ENCODE assay signal across 8 cellular contexts in genomic region chr17:76053230-76054111, GRCh38. TPM values are rescaled to one million over a fixed set of nuclear protein-coding genes. Genes with fewer than 3 reads are reported as not detected.
DNase-seq lines count a peak whose midpoint lies in the region; ATAC-seq, FAIRE-seq and TF ChIP-seq lines count a peak whose summit lies in the region.
"Had no signal": no experiment of that assay in that cellular context is flagged by ENCODE, and none has a peak within 500 bp of the region (broad histone marks: within the 10 kb centered on the region; RNA-seq: fewer than 3 reads in every experiment).

No MANE protein-coding gene starts in this region.

- no peak for TF ChIP-seq CTCF in gastrocnemius medialis (IDR thresholded peaks at IDR 0.05 in 4 of 5, conservative IDR thresholded peaks at IDR 0.05 in 1 of 5)

- no peak overlapping the region for H3K4me3 Mint-ChIP-seq in activated T-helper 1 cell treated with anti-CD3 and anti-CD28 coated beads, Interleukin-12 subunit alpha, Interleukin-12 subunit beta, Interleukin-2, Interleukin-4 antibody, amounts not matched to agents 30 ng/mL and 10 ng/mL and 1 ng/mL, durations not matched to agents 14 hours and 24 hours and 36 hours

- no peak overlapping the region for H3K4me3 ChIP-seq in gastrocnemius medialis

- H3K36me3 Mint-ChIP-seq in activated T-helper 1 cell treated with anti-CD3 and anti-CD28 coated beads, Interleukin-12 subunit alpha, Interleukin-12 subunit beta, Interleukin-2, Interleukin-4 antibody, amounts not matched to agents 30 ng/mL and 10 ng/mL and 1 ng/mL, durations not matched to agents 14 hours and 24 hours and 36 hours (ENCODE audit: low read depth), result peaks cover 51% of the 10 kb centered on the region

- no peaks in the 10 kb centered on the region for H3K27me3 ChIP-seq in gastrocnemius medialis

- peaks cover 14% of the 10 kb centered on the region for H3K4me1 Mint-ChIP-seq in activated T-helper 1 cell treated with anti-CD3 and anti-CD28 coated beads, Interleukin-12 subunit alpha, Interleukin-12 subunit beta, Interleukin-2, Interleukin-4 antibody, amounts not matched to agents 30 ng/mL and 10 ng/mL and 1 ng/mL, durations not matched to agents 14 hours and 24 hours and 36 hours (ENCODE audit: low read depth)

- TF ChIP-seq POLR2A in gastrocnemius medialis (IDR thresholded peaks at IDR 0.05), result no peak

- H3K27me3 Mint-ChIP-seq in activated T-helper 1 cell treated with anti-CD3 and anti-CD28 coated beads, Interleukin-12 subunit alpha, Interleukin-12 subunit beta, Interleukin-2, Interleukin-4 antibody, amounts not matched to agents 30 ng/mL and 10 ng/mL and 1 ng/mL, durations not matched to agents 14 hours and 24 hours and 36 hours (ENCODE audit: insufficient read depth), result no peaks in the 10 kb centered on the region

- H3K9me3 ChIP-seq in gastrocnemius medialis, result no peaks in the 10 kb centered on the region

- H3K36me3 ChIP-seq in gastrocnemius medialis, result peaks cover 0 to 77% of the 10 kb centered on the region in 2 donors

- no peak for ATAC-seq in stimulated activated naive CD8-positive, alpha-beta T cell treated with anti-CD3 and anti-CD28 coated beads, Interleukin-15, Interleukin-2, amounts not matched to agents 100 U/mL and 50 U/mL, for 24 hours
- no peak for ATAC-seq in HG02973 (IDR thresholded peaks at IDR 0.05; ENCODE audit: unreplicated experiment)
- ATAC-seq in GM18868 (IDR thresholded peaks at IDR 0.05; ENCODE audit: unreplicated experiment), result no peak
- no peak for ATAC-seq in gastrocnemius medialis

- in situ Hi-C loops in gastrocnemius medialis (cut with MboI; ENCODE audit: low sequenced_read_pairs in 4 of 4), result no loop called here

- H3K27ac ChIP-seq in gastrocnemius medialis, result no peak overlapping the region

- no peaks in the 10 kb centered on the region for H3K9me3 Mint-ChIP-seq in activated T-helper 1 cell treated with anti-CD3 and anti-CD28 coated beads, Interleukin-12 subunit alpha, Interleukin-12 subunit beta, Interleukin-2, Interleukin-4 antibody, amounts not matched to agents 30 ng/mL and 10 ng/mL and 1 ng/mL, durations not matched to agents 14 hours and 24 hours and 36 hours

- no peak for FAIRE-seq in HTR-8/SVneo (lab: Jason Lieb, UNC)

- H3K27ac Mint-ChIP-seq in activated T-helper 1 cell treated with anti-CD3 and anti-CD28 coated beads, Interleukin-12 subunit alpha, Interleukin-12 subunit beta, Interleukin-2, Interleukin-4 antibody, amounts not matched to agents 30 ng/mL and 10 ng/mL and 1 ng/mL, durations not matched to agents 14 hours and 24 hours and 36 hours, result peak overlapping the region; percentile 34

- DNase-seq in HTR-8/SVneo (ENCODE audit: insufficient read length, low spot score) (peak; percentile 67), fibroblast of the conjunctiva (ENCODE audit: low read depth) (peak; percentile 61), gastrocnemius medialis (no peak)
- DNase-seq in activated T-helper 1 cell treated with anti-CD3 and anti-CD28 coated beads, Interleukin-12 subunit alpha, Interleukin-12 subunit beta, Interleukin-2, Interleukin-4 antibody, amounts not matched to agents 30 ng/mL and 10 ng/mL and 1 ng/mL, durations not matched to agents 14 hours and 24 hours and 36 hours (ENCODE audit: low spot score), result no peak
- peak; percentile 31 for DNase-seq in stimulated activated naive CD8-positive, alpha-beta T cell treated with anti-CD3 and anti-CD28 coated beads, Interleukin-15, Interleukin-2, amounts not matched to agents 100 U/mL and 50 U/mL, for 24 hours

- H3K4me1 ChIP-seq in gastrocnemius medialis, result peaks cover 0 to 5% of the 10 kb centered on the region in 2 donors

- intact Hi-C loops in activated T-helper 1 cell treated with anti-CD3 and anti-CD28 coated beads, Interleukin-12 subunit alpha, Interleukin-12 subunit beta, Interleukin-2, Interleukin-4 antibody, amounts not matched to agents 30 ng/mL and 10 ng/mL and 1 ng/mL, durations not matched to agents 14 hours and 24 hours and 36 hours (cut with micrococcal nuclease), result no loop called here
- intact Hi-C loops in gastrocnemius medialis (cut with DNase I; ENCODE audit: low total_unique reads), result no loop called here

RNA-seq across cellular contexts. Expression of gene SRP68, which starts 18.8 kb away (rescaled TPM):
- 177 and 184 TPM in 2 replicates for total RNA-seq in activated T-helper 1 cell treated with anti-CD3 and anti-CD28 coated beads, Interleukin-12 subunit alpha, Interleukin-12 subunit beta, Interleukin-2, Interleukin-4 antibody, amounts not matched to agents 30 ng/mL and 10 ng/mL and 1 ng/mL, durations not matched to agents 14 hours and 24 hours and 36 hours
- 10 to 100 TPM; 33.0 to 76.7 (median 66.7) TPM for total RNA-seq in gastrocnemius medialis

RNA-seq across cellular contexts. Expression of gene GALR2, which starts 21.1 kb away (rescaled TPM):
- total RNA-seq in activated T-helper 1 cell treated with anti-CD3 and anti-CD28 coated beads, Interleukin-12 subunit alpha, Interleukin-12 subunit beta, Interleukin-2, Interleukin-4 antibody, amounts not matched to agents 30 ng/mL and 10 ng/mL and 1 ng/mL, durations not matched to agents 14 hours and 24 hours and 36 hours, result 3.6 and 3.7 TPM in 2 replicates
- under 1 TPM in 1 of 4 donors, not detected in 3; 0.18 TPM for total RNA-seq in gastrocnemius medialis
- total RNA-seq: skeletal muscle tissue had no signal

RNA-seq across cellular contexts. Expression of gene ZACN, which starts 25.5 kb away (rescaled TPM):
- total RNA-seq in activated T-helper 1 cell treated with anti-CD3 and anti-CD28 coated beads, Interleukin-12 subunit alpha, Interleukin-12 subunit beta, Interleukin-2, Interleukin-4 antibody, amounts not matched to agents 30 ng/mL and 10 ng/mL and 1 ng/mL, durations not matched to agents 14 hours and 24 hours and 36 hours, result 2.7 and 2.9 TPM in 2 replicates
- not detected for total RNA-seq in gastrocnemius medialis
- total RNA-seq: skeletal muscle tissue had no signal

RNA-seq across cellular contexts. Expression of gene EVPL, which starts 26.4 kb away (rescaled TPM):
- 0.02 and 0.05 TPM in 2 replicates for total RNA-seq in activated T-helper 1 cell treated with anti-CD3 and anti-CD28 coated beads, Interleukin-12 subunit alpha, Interleukin-12 subunit beta, Interleukin-2, Interleukin-4 antibody, amounts not matched to agents 30 ng/mL and 10 ng/mL and 1 ng/mL, durations not matched to agents 14 hours and 24 hours and 36 hours
- total RNA-seq in gastrocnemius medialis, result under 1 TPM in 2 of 4 donors, not detected in 2; 0.02 to 0.07 TPM

RNA-seq across cellular contexts. Expression of gene EXOC7, which starts 50.1 kb away (rescaled TPM):
- 108 and 116 TPM in 2 replicates for total RNA-seq in activated T-helper 1 cell treated with anti-CD3 and anti-CD28 coated beads, Interleukin-12 subunit alpha, Interleukin-12 subunit beta, Interleukin-2, Interleukin-4 antibody, amounts not matched to agents 30 ng/mL and 10 ng/mL and 1 ng/mL, durations not matched to agents 14 hours and 24 hours and 36 hours
- 10 to 100 TPM; 49.5 to 70.7 (median 53.9) TPM for total RNA-seq in gastrocnemius medialis

Comparison
In these comparisons a context has a peak if more than half of its experiments do, and no peak if none do; other contexts are left out.
1. DNase-seq: peak in HTR-8/SVneo (single experiment), fibroblast of the conjunctiva (single experiment) and stimulated activated naive CD8-positive, alpha-beta T cell treated with anti-CD3 and anti-CD28 coated beads, Interleukin-15, Interleukin-2, amounts not matched to agents 100 U/mL and 50 U/mL, for 24 hours (single experiment); none in activated T-helper 1 cell treated with anti-CD3 and anti-CD28 coated beads, Interleukin-12 subunit alpha, Interleukin-12 subunit beta, Interleukin-2, Interleukin-4 antibody, amounts not matched to agents 30 ng/mL and 10 ng/mL and 1 ng/mL, durations not matched to agents 14 hours and 24 hours and 36 hours (single experiment) and gastrocnemius medialis (0 of 2).